In genomic region chr6:21981235-21981833, GRCh38 we compare ENCODE assay signal across 21 cellular contexts.
"Had no signal": no experiment of that assay in that cellular context is flagged by ENCODE, and none has a peak within 500 bp of the region (broad histone marks: within the 10 kb centered on the region; RNA-seq: fewer than 3 reads in every experiment).

No MANE protein-coding gene starts in this region.

- H3K4me3 Mint-ChIP-seq: endodermal cell; naive B cell; stimulated activated naive B cell treated with anti-CD40 and anti-IgM and Interleukin-4, amounts not matched to agents 10 μg/mL and 1 μg/mL and 100 μg/mL, for 72 hours; stimulated activated naive CD8-positive, alpha-beta T cell treated with anti-CD3 and anti-CD28 coated beads, Interleukin-15, amount 100 ng/mL, for 72 hours had no signal

- H3K4me1 ChIP-seq: testis had no signal

- H3K4me3 ChIP-seq: coronary artery, heart right ventricle, left lung, lower lobe of right lung, sigmoid colon, skin epidermis, testis, tibial nerve had no signal

- H3K27me3 Mint-ChIP-seq: naive B cell had no signal

- H3K36me3 ChIP-seq: heart right ventricle, left lung, lower lobe of right lung, neutrophil, tibial nerve had no signal

- H3K27me3 ChIP-seq: heart right ventricle, left lung, neutrophil, sigmoid colon, testis, tibial nerve had no signal

- H3K36me3 Mint-ChIP-seq: naive B cell; stimulated activated naive B cell treated with anti-CD40 and anti-IgM and Interleukin-4, amounts not matched to agents 10 μg/mL and 1 μg/mL and 100 μg/mL, for 72 hours had no signal

- H3K27ac ChIP-seq: coronary artery, left lung, lower lobe of right lung, neutrophil, sigmoid colon, skin epidermis, testis, tibial nerve had no signal

- H3K9me3 ChIP-seq: left lung, lower lobe of right lung, neutrophil, sigmoid colon, testis, tibial nerve had no signal

- H3K27ac Mint-ChIP-seq: endodermal cell; stimulated activated naive B cell treated with anti-CD40 and anti-IgM and Interleukin-4, amounts not matched to agents 10 μg/mL and 1 μg/mL and 100 μg/mL, for 72 hours had no signal

- H3K4me1 Mint-ChIP-seq: endodermal cell had no signal

- ATAC-seq: heart right ventricle; left lung; lower lobe of right lung; stimulated activated naive B cell treated with anti-CD40 and anti-IgM and Interleukin-4, amounts not matched to agents 10 μg/mL and 1 μg/mL and 100 μg/mL, for 72 hours; stimulated activated naive CD8-positive, alpha-beta T cell treated with anti-CD3 and anti-CD28 coated beads, Interleukin-15, amount 100 ng/mL, for 72 hours had no signal

- FAIRE-seq: islet of Langerhans had no signal

- DNase-seq: effector CD4-positive, alpha-beta T cell; endodermal cell; foreskin melanocyte; heart right ventricle; hypothalamus; left lung; lower lobe of right lung; mesenchymal stem cell; naive B cell; posterior cingulate gyrus; sigmoid colon; stimulated activated CD4-positive, alpha-beta T cell treated with anti-CD3 and anti-CD28 coated beads, Interleukin-2, amount 100 ng/mL, for 24 hours; stimulated activated CD4-positive, alpha-beta T cell treated with anti-CD3 and anti-CD28 coated beads, Interleukin-4, amount 100 ng/mL, for 4 hours; stimulated activated naive B cell treated with anti-CD40 and anti-IgM and Interleukin-4, amounts not matched to agents 10 μg/mL and 1 μg/mL and 100 μg/mL, for 72 hours; stimulated activated naive CD8-positive, alpha-beta T cell treated with anti-CD3 and anti-CD28 coated beads, Interleukin-15, amount 100 ng/mL, for 72 hours; testis had no signal
